In genomic region chr1:91752324-91752723, GRCh38 we compare ENCODE assay signal across 10 cellular contexts.
A peak's percentile ranks its signal among the peaks of the same experiment; 100 is the strongest.
DNase-seq lines count a peak whose midpoint lies in the region; ATAC-seq and TF ChIP-seq lines count a peak whose summit lies in the region.
"Had no signal": no experiment of that assay in that cellular context is flagged by ENCODE, and none has a peak within 500 bp of the region (broad histone marks: within the 10 kb centered on the region; RNA-seq: fewer than 3 reads in every experiment).

No MANE protein-coding gene starts in this region.

- H3K27me3 ChIP-seq in body of pancreas, result no peaks in the 10 kb centered on the region

- H3K9me3 ChIP-seq in body of pancreas, result no peaks in the 10 kb centered on the region
- H3K9me3 ChIP-seq: prostate gland had no signal

- H3K27ac ChIP-seq in coronary artery (peak overlapping the region; percentile 46 to 78), body of pancreas (no peak overlapping the region), substantia nigra (ENCODE audit: low read depth, low read length, poor library complexity, severe bottlenecking) (no peak overlapping the region)

- H3K4me1 ChIP-seq in body of pancreas, result peaks cover 28% of the 10 kb centered on the region

- no peaks in the 10 kb centered on the region for H3K36me3 ChIP-seq in body of pancreas (replicated peaks in 1 of 2; ENCODE audit: insufficient read depth in 1 of 2, low read depth in 2 of 2)
- H3K36me3 ChIP-seq: prostate gland had no signal

- intact Hi-C loops in body of pancreas (cut with DNase I), result no loop called here

- 72 to 77% methylated on average over 2 of the region's 2 CpGs for WGBS in body of pancreas, 2 donors

- ATAC-seq in GM19328 (IDR thresholded peaks at IDR 0.05; ENCODE audit: unreplicated experiment) (peak; percentile 51), HG03060 (IDR thresholded peaks at IDR 0.05; ENCODE audit: low read depth, unreplicated experiment) (peak; percentile 71), body of pancreas (no peak)

- no peak for TF ChIP-seq CTCF in GM12864 (IDR thresholded peaks at IDR 0.05; ENCODE audit: low read depth, low read length, missing control alignments)
- TF ChIP-seq CTCF in coronary artery (IDR thresholded peaks at IDR 0.05), result no peak
- no peak for TF ChIP-seq CTCF in body of pancreas (IDR thresholded peaks at IDR 0.05)

- DNase-seq in GM12864 (ENCODE audit: low read depth) (peak; percentile 47), coronary artery (ENCODE audit: low spot score) (no peak), GDM1 (lab: John Stamatoyannopoulos, UW) (no peak), body of pancreas (no peak), substantia nigra (lab: John Stamatoyannopoulos, UW) (no peak)
- no peak for DNase-seq in central memory CD4-positive, alpha-beta T cell
- DNase-seq: Kasumi-1 had no signal

- no peak for TF ChIP-seq POLR2A in body of pancreas (IDR thresholded peaks at IDR 0.05)

- H3K4me3 ChIP-seq in GM12864 (ENCODE audit: low read depth, low read length) (no peak overlapping the region), coronary artery (no peak overlapping the region), body of pancreas (no peak overlapping the region)
- H3K4me3 ChIP-seq: prostate gland had no signal

Comparison
In these comparisons a context has a peak if more than half of its experiments do, and no peak if none do; other contexts are left out.
1. H3K27ac ChIP-seq: peak in coronary artery (2 of 2); none in body of pancreas (0 of 4) and substantia nigra (single experiment).